Comparison of ENCODE assay signal across 8 cellular contexts in genomic region chr10:11164806-11165590, GRCh38.
A peak's percentile ranks its signal among the peaks of the same experiment; 100 is the strongest.
DNase-seq lines count a peak whose midpoint lies in the region; ATAC-seq and TF ChIP-seq lines count a peak whose summit lies in the region.

No MANE protein-coding gene starts in this region.

- H3K27ac ChIP-seq in OCI-LY3 (ENCODE audit: low read length) (peak overlapping the region; percentile 52), foreskin keratinocyte (no peak overlapping the region)

- TF ChIP-seq CTCF in OCI-LY3 (IDR thresholded peaks at IDR 0.05; ENCODE audit: low read depth, low read length), result no peak
- TF ChIP-seq CTCF in foreskin keratinocyte (conservative IDR thresholded peaks at IDR 0.05), result no peak
- TF ChIP-seq CTCF in type B pancreatic cell (conservative IDR thresholded peaks at IDR 0.05), result no peak

- H3K27me3 ChIP-seq in OCI-LY3 (ENCODE audit: low read depth, low read length), result peaks cover 21% of the 10 kb centered on the region; the same call in 1 of the 2 replicates
- peaks cover 21% of the 10 kb centered on the region for H3K27me3 ChIP-seq in foreskin keratinocyte

- DNase-seq in EH (ENCODE audit: low read depth) (peak; percentile 84), activated gamma-delta T cell (lab: John Stamatoyannopoulos, UW) (peak; percentile 44), foreskin keratinocyte (peak; percentile 47 to 70), non-pigmented ciliary epithelial cell (ENCODE audit: low read depth) (peak; percentile 60), type B pancreatic cell (ENCODE audit: extremely low spot score, unreplicated experiment) (no peak), NCI-H1092 treated with DMSO at 0.1 percent for 48 hours (lab: John Stamatoyannopoulos, UW) (no peak)

- no peaks in the 10 kb centered on the region for H4K20me1 ChIP-seq in OCI-LY3 (ENCODE audit: insufficient read depth, low read length)

- peak overlapping the region; percentile 99 for H3K4me2 ChIP-seq in OCI-LY3 (ENCODE audit: low read length)

- peak overlapping the region; percentile 93 for H3K4me3 ChIP-seq in OCI-LY3 (ENCODE audit: low read length)

- peak overlapping the region; percentile 81 for H3K9ac ChIP-seq in OCI-LY3 (ENCODE audit: low read length)

- H3K36me3 ChIP-seq in OCI-LY3 (replicated peaks; ENCODE audit: low read depth, low read length), result no peaks in the 10 kb centered on the region

- no peaks in the 10 kb centered on the region for H3K79me2 ChIP-seq in OCI-LY3 (ENCODE audit: low read length)

- H3K27me3 Mint-ChIP-seq in type B pancreatic cell, result peaks cover 68% of the 10 kb centered on the region

- peaks cover 5% of the 10 kb centered on the region for H3K36me3 Mint-ChIP-seq in type B pancreatic cell

- peak overlapping the region; percentile 91 for H3K4me3 Mint-ChIP-seq in type B pancreatic cell

- H3K9me3 Mint-ChIP-seq in type B pancreatic cell, result peaks cover 4% of the 10 kb centered on the region

- peak; percentile 25 for ATAC-seq in HG02588 (IDR thresholded peaks at IDR 0.05; ENCODE audit: unreplicated experiment)
- peak; percentile 80 for ATAC-seq in foreskin keratinocyte

- H3K9me3 ChIP-seq in OCI-LY3 (ENCODE audit: insufficient read depth, low read length), result no peaks in the 10 kb centered on the region

- H2AFZ ChIP-seq in OCI-LY3 (ENCODE audit: low read depth, low read length), result peak overlapping the region; percentile 79

- no peak overlapping the region for H3K27ac Mint-ChIP-seq in type B pancreatic cell

- H3K4me1 ChIP-seq in OCI-LY3 (ENCODE audit: low read length), result peaks cover 44% of the 10 kb centered on the region
- H3K4me1 ChIP-seq in foreskin keratinocyte, result no peaks in the 10 kb centered on the region

- H3K4me1 Mint-ChIP-seq in type B pancreatic cell (ENCODE audit: unreplicated experiment), result peaks cover 17% of the 10 kb centered on the region

Comparison
In these comparisons a context has a peak if more than half of its experiments do, and no peak if none do; other contexts are left out.
1. DNase-seq: peak in EH (single experiment), activated gamma-delta T cell (single experiment), foreskin keratinocyte (2 of 2) and non-pigmented ciliary epithelial cell (single experiment); none in type B pancreatic cell (single experiment) and NCI-H1092 treated with DMSO at 0.1 percent for 48 hours (single experiment).